ENCODE assay signal across 1 cellular context in genomic region chr1:95236784-95237575, GRCh38.
TF ChIP-seq lines count a peak whose summit lies in the region.

No MANE protein-coding gene starts in this region.

TF ChIP-seq in GM12878, 131 proteins besides CTCF, POLR2A, EP300 and RAD21:
- TF ChIP-seq MYC (IDR thresholded peaks at IDR 0.05; ENCODE audit: insufficient read depth, insufficient read length, insufficient replicate concordance, low read length, severe bottlenecking) (no peak), RUNX3 (IDR thresholded peaks at IDR 0.05; ENCODE audit: low read length) (no peak)
